ENCODE assay signal across 15 cellular contexts in the genomic region with DNA sequence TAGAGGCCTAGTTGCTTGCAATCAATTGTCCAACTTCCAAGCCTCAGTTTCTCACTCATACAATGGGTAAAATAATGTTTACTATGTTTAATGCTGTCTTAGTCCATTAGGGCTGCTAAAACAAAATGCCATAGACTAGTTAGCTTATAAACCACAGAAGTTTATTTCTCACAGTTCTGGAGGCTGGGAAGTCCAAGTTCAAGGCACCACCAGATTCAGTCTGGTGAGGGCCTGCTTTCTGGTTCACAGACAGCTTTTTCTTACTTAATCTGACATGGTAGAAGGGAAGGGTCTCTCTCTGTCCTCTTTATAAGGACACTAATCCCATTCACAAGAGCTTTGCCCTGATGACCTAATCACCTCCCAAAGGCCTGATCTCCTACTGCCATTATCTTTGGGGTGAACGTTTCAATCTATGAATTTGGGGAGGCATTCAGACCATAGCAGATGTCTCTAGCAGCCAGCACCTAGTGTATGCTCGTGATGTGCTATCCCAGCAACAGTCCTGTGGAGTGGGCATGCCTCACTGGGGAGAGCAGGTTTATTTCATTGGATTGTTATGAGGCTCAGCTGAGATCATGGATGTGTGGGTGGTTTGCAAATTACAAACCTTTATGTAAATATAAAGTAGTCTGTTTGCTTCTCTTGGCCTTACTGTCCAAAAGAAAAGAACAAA. TPM values are rescaled to one million over a fixed set of nuclear protein-coding genes. Genes with fewer than 3 reads are reported as not detected.
A peak's percentile ranks its signal among the peaks of the same experiment; 100 is the strongest.
DNase-seq lines count a peak whose midpoint lies in the region; ATAC-seq and TF ChIP-seq lines count a peak whose summit lies in the region.
"Had no signal": no experiment of that assay in that cellular context is flagged by ENCODE, and none has a peak within 500 bp of the region (broad histone marks: within the 10 kb centered on the region; RNA-seq: fewer than 3 reads in every experiment).

No MANE protein-coding gene starts in this region.

- TF ChIP-seq CTCF in heart left ventricle (IDR thresholded peaks at IDR 0.05): no peak
- TF ChIP-seq CTCF in coronary artery (IDR thresholded peaks at IDR 0.05): no peak
- TF ChIP-seq CTCF in parathyroid adenoma (IDR thresholded peaks at IDR 0.05): no peak
- TF ChIP-seq CTCF in tibial nerve (IDR thresholded peaks at IDR 0.05): no peak

- ATAC-seq in heart left ventricle (peak in 1 of 4 donors; percentile 17), Right ventricle myocardium inferior (no peak), sciatic nerve (no peak)
- ATAC-seq: activated T-cell treated with anti-CD3 and anti-CD28 coated beads, Interleukin-2, amount 50 U/mL, for 4 hours had no signal

- H3K79me2 ChIP-seq in parathyroid adenoma: peaks cover 67% of the 10 kb centered on the region

- H3K4me3 ChIP-seq in heart left ventricle: no peak overlapping the region
- H3K4me3 ChIP-seq in coronary artery: no peak overlapping the region
- H3K4me3 ChIP-seq in parathyroid adenoma (ENCODE audit: low read depth, low read length): no peak overlapping the region
- no peak overlapping the region for H3K4me3 ChIP-seq in tibial nerve

- H3K9me3 Mint-ChIP-seq in activated CD4-positive, alpha-beta T cell treated with anti-CD3 and anti-CD28 coated beads, Interleukin-2, amount 10 ng/mL, durations not matched to agents 7 days and 5 days: peaks cover 24% of the 10 kb centered on the region

- no peaks in the 10 kb centered on the region for H3K27me3 Mint-ChIP-seq in activated CD4-positive, alpha-beta T cell treated with anti-CD3 and anti-CD28 coated beads, Interleukin-2, amount 10 ng/mL, durations not matched to agents 7 days and 5 days
- H3K27me3 Mint-ChIP-seq: stimulated activated naive CD8-positive, alpha-beta T cell treated with anti-CD3 and anti-CD28 coated beads, Interleukin-15, Interleukin-2, amounts not matched to agents 100 ng/mL and 50 ng/mL, for 24 hours had no signal

- 50 to 69% (median 63%) methylated on average over 2 of the region's 2 CpGs for WGBS in heart left ventricle, 4 donors
- 43 to 48% methylated on average over 2 of the region's 2 CpGs for WGBS in tibial nerve, 2 donors

- H3K27ac ChIP-seq in heart left ventricle (peak overlapping the region in 10 of 12 donors; percentile 10 to 66 (median 60)), coronary artery (peak overlapping the region; percentile 64 to 89), parathyroid adenoma (peak overlapping the region; percentile 11), tibial nerve (peak overlapping the region in 3 of 4 donors; percentile 41 to 81 (median 77))

- peaks cover 77% of the 10 kb centered on the region for H3K4me1 Mint-ChIP-seq in activated CD4-positive, alpha-beta T cell treated with anti-CD3 and anti-CD28 coated beads, Interleukin-2, amount 10 ng/mL, durations not matched to agents 7 days and 5 days

- H3K4me2 ChIP-seq in parathyroid adenoma (ENCODE audit: low read length): no peak overlapping the region

- no peak overlapping the region for H3K9ac ChIP-seq in parathyroid adenoma

- DNase-seq in heart left ventricle (no peak), Right ventricle myocardium inferior (ENCODE audit: missing footprints) (no peak), coronary artery (ENCODE audit: low spot score) (no peak), tibial nerve (ENCODE audit: low spot score in 2 of 2) (no peak), AG20443 (ENCODE audit: low spot score) (no peak), sciatic nerve (ENCODE audit: low spot score) (no peak)
- DNase-seq in activated CD4-positive, alpha-beta T cell treated with anti-CD3 and anti-CD28 coated beads, Interleukin-2, amount 10 ng/mL, durations not matched to agents 7 days and 5 days: no peak
- DNase-seq: ACHN; activated CD4-positive, alpha-beta T cell treated with anti-CD3 and anti-CD28 coated beads for 1 hour; activated T-cell treated with anti-CD3 and anti-CD28 coated beads, Interleukin-2, amount 50 U/mL, for 4 hours; DMS 273 treated with DMSO at 0.1 percent for 48 hours; HCEC 1CT; NCI-H524 had no signal

- peaks cover 58% of the 10 kb centered on the region for H3K36me3 Mint-ChIP-seq in activated CD4-positive, alpha-beta T cell treated with anti-CD3 and anti-CD28 coated beads, Interleukin-2, amount 10 ng/mL, durations not matched to agents 7 days and 5 days (ENCODE audit: low read depth)

- no peak for TF ChIP-seq EP300 in tibial nerve (IDR thresholded peaks at IDR 0.05)

- peaks cover 0 to 100% (median 83%) of the 10 kb centered on the region in 12 donors for H3K4me1 ChIP-seq in heart left ventricle
- peaks cover 61% of the 10 kb centered on the region for H3K4me1 ChIP-seq in parathyroid adenoma
- H3K4me1 ChIP-seq in tibial nerve: peaks cover 0 to 100% (median 68%) of the 10 kb centered on the region in 4 donors

- POLR2A ChIA-PET in activated CD4-positive, alpha-beta T cell treated with anti-CD3 and anti-CD28 coated beads, Interleukin-2, amount 10 ng/mL, durations not matched to agents 7 days and 5 days (lab: Charles Lee): no interaction called here

- no peak overlapping the region for H3K4me3 Mint-ChIP-seq in activated CD4-positive, alpha-beta T cell treated with anti-CD3 and anti-CD28 coated beads, Interleukin-2, amount 10 ng/mL, durations not matched to agents 7 days and 5 days
- H3K4me3 Mint-ChIP-seq: activated T-cell treated with anti-CD3 and anti-CD28 coated beads, Interleukin-2, amount 50 U/mL, for 4 hours; stimulated activated naive CD8-positive, alpha-beta T cell treated with anti-CD3 and anti-CD28 coated beads, Interleukin-15, Interleukin-2, amounts not matched to agents 100 ng/mL and 50 ng/mL, for 24 hours had no signal

- peaks cover 0 to 59% (median 32%) of the 10 kb centered on the region in 9 donors for H3K36me3 ChIP-seq in heart left ventricle
- H3K36me3 ChIP-seq in parathyroid adenoma (ENCODE audit: control insufficient read depth, insufficient read depth, low read length): no peaks in the 10 kb centered on the region
- H3K36me3 ChIP-seq in tibial nerve: peaks cover 0 to 20% (median 0%) of the 10 kb centered on the region in 3 donors

- intact Hi-C loops in heart left ventricle (cut with DNase I): no loop called here
- intact Hi-C loops in Right ventricle myocardium inferior (cut with DNase I): no loop called here
- intact Hi-C loops in sciatic nerve (cut with DNase I): no loop called here

- H2AFZ ChIP-seq in parathyroid adenoma: no peak overlapping the region

- H3K27me3 ChIP-seq in heart left ventricle: no peaks in the 10 kb centered on the region
- H3K27me3 ChIP-seq in parathyroid adenoma (ENCODE audit: control insufficient read depth, insufficient read depth, low read length): no peaks in the 10 kb centered on the region
- H3K27me3 ChIP-seq in tibial nerve: no peaks in the 10 kb centered on the region

- H3K27ac Mint-ChIP-seq in activated CD4-positive, alpha-beta T cell treated with anti-CD3 and anti-CD28 coated beads, Interleukin-2, amount 10 ng/mL, durations not matched to agents 7 days and 5 days: no peak overlapping the region
- H3K27ac Mint-ChIP-seq: stimulated activated naive CD8-positive, alpha-beta T cell treated with anti-CD3 and anti-CD28 coated beads, Interleukin-15, Interleukin-2, amounts not matched to agents 100 ng/mL and 50 ng/mL, for 24 hours had no signal

- TF ChIP-seq POLR2A in heart left ventricle (IDR thresholded peaks at IDR 0.05) (no peak), tibial nerve (IDR thresholded peaks at IDR 0.05) (no peak)

- H3K9me3 ChIP-seq in heart left ventricle: peaks cover 0 to 5% (median 0%) of the 10 kb centered on the region in 12 donors
- no peaks in the 10 kb centered on the region for H3K9me3 ChIP-seq in parathyroid adenoma (ENCODE audit: control insufficient read depth, low read length)
- H3K9me3 ChIP-seq in tibial nerve: no peaks in the 10 kb centered on the region

- CTCF ChIA-PET in activated CD4-positive, alpha-beta T cell treated with anti-CD3 and anti-CD28 coated beads, Interleukin-2, amount 10 ng/mL, durations not matched to agents 7 days and 5 days (lab: Charles Lee): interaction anchor here (0.8 to 2.1 kb wide), 3 partner anchors 12 to 23 kb away, joined by 3 to 11 read pairs (median 10); no protein-coding TSS in a partner anchor

RNA-seq across cellular contexts. Expression of a gene that starts 25.2 kb away (rescaled TPM):
- 10 to 100 TPM; 14.9 to 65.5 (median 40.8) TPM for total RNA-seq in heart left ventricle
- polyA plus RNA-seq in heart left ventricle: 10 to 100 TPM; 11.6 to 15.4 TPM
- total RNA-seq in Right ventricle myocardium inferior: 32.7 TPM
- 10 to 100 TPM; 33.6 to 59.9 (median 48.7) TPM for total RNA-seq in tibial nerve
- total RNA-seq in sciatic nerve: 55.1 TPM
- 10 to 100 TPM in 1 of 2 experiments, 1 to 10 TPM in 1; 9.4 to 13.2 TPM for total RNA-seq in activated CD4-positive, alpha-beta T cell treated with anti-CD3 and anti-CD28 coated beads, Interleukin-2, amount 10 ng/mL, durations not matched to agents 7 days and 5 days

Comparison
In these comparisons a context has a peak if more than half of its experiments do, and no peak if none do; other contexts are left out.
1. H3K27ac ChIP-seq: peak in every context shown above with its lines; median percentile 77 in tibial nerve; 76 in coronary artery; 60 in heart left ventricle; 11 in parathyroid adenoma.